1 cellular context compared by ENCODE assay signal in genomic region chr15:70099167-70099965, GRCh38.
TF ChIP-seq lines count a peak whose summit lies in the region.

No MANE protein-coding gene starts in this region.

TF ChIP-seq in HEK293, 187 proteins besides CTCF, POLR2A, EP300 and RAD21 (continued from another document and continues in another):
- TF ChIP-seq, protein P1, sequence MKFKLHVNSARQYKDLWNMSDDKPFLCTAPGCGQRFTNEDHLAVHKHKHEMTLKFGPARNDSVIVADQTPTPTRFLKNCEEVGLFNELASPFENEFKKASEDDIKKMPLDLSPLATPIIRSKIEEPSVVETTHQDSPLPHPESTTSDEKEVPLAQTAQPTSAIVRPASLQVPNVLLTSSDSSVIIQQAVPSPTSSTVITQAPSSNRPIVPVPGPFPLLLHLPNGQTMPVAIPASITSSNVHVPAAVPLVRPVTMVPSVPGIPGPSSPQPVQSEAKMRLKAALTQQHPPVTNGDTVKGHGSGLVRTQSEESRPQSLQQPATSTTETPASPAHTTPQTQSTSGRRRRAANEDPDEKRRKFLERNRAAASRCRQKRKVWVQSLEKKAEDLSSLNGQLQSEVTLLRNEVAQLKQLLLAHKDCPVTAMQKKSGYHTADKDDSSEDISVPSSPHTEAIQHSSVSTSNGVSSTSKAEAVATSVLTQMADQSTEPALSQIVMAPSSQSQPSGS (tag by site-specific recombination; IDR thresholded peaks at IDR 0.05; ENCODE audit: low read depth): peak; percentile 88
- TF ChIP-seq, protein P2, sequence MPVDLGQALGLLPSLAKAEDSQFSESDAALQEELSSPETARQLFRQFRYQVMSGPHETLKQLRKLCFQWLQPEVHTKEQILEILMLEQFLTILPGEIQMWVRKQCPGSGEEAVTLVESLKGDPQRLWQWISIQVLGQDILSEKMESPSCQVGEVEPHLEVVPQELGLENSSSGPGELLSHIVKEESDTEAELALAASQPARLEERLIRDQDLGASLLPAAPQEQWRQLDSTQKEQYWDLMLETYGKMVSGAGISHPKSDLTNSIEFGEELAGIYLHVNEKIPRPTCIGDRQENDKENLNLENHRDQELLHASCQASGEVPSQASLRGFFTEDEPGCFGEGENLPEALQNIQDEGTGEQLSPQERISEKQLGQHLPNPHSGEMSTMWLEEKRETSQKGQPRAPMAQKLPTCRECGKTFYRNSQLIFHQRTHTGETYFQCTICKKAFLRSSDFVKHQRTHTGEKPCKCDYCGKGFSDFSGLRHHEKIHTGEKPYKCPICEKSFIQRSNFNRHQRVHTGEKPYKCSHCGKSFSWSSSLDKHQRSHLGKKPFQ (tag by site-specific recombination; IDR thresholded peaks at IDR 0.05): no peak
- TF ChIP-seq, protein P3, sequence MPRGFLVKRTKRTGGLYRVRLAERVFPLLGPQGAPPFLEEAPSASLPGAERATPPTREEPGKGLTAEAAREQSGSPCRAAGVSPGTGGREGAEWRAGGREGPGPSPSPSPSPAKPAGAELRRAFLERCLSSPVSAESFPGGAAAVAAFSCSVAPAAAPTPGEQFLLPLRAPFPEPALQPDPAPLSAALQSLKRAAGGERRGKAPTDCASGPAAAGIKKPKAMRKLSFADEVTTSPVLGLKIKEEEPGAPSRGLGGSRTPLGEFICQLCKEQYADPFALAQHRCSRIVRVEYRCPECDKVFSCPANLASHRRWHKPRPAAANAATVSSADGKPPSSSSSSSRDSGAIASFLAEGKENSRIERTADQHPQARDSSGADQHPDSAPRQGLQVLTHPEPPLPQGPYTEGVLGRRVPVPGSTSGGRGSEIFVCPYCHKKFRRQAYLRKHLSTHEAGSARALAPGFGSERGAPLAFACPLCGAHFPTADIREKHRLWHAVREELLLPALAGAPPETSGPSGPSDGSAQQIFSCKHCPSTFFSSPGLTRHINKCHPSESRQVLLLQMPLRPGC (tag by site-specific recombination; IDR thresholded peaks at IDR 0.05): peak; percentile 23; the same call in 1 of the 2 replicates
- TF ChIP-seq ZNF843 (tag by site-specific recombination; IDR thresholded peaks at IDR 0.05) (0 out of 2 replicates have a peak, but pooled peaks have one; percentile 75), KLF7 (tag by site-specific recombination; IDR thresholded peaks at IDR 0.05; ENCODE audit: borderline replicate concordance) (peak; percentile 30; the same call in 1 of the 2 replicates), GLIS1 (tag by site-specific recombination; IDR thresholded peaks at IDR 0.05) (peak; percentile 93), ZNF157 (tag by site-specific recombination; IDR thresholded peaks at IDR 0.05) (no peak), ZSCAN30 (tag by site-specific recombination; IDR thresholded peaks at IDR 0.05) (peak; percentile 61), TCF7L2 (IDR thresholded peaks at IDR 0.05; ENCODE audit: borderline replicate concordance, low read depth, low read length) (peak; percentile 73; the same call in 1 of the 2 replicates), ZBTB17 (tag by site-specific recombination; IDR thresholded peaks at IDR 0.05) (peak; percentile 84), WT1 (tag by site-specific recombination; IDR thresholded peaks at IDR 0.05) (peak; percentile 83), OVOL3 (tag by site-specific recombination; IDR thresholded peaks at IDR 0.05) (0 out of 2 replicates have a peak, but pooled peaks have one; percentile 38), GLIS2 (tag by site-specific recombination; IDR thresholded peaks at IDR 0.05) (peak; percentile 70), ZFP37 (tag by site-specific recombination; IDR thresholded peaks at IDR 0.05) (peak; percentile 58; the same call in 1 of the 2 replicates), BCL11B (tag by site-specific recombination; IDR thresholded peaks at IDR 0.05; ENCODE audit: low read depth) (0 out of 2 replicates have a peak, but pooled peaks have one; percentile 16), AEBP2 (tag by site-specific recombination; IDR thresholded peaks at IDR 0.05; ENCODE audit: borderline replicate concordance) (no peak), HIC1 (tag by site-specific recombination; IDR thresholded peaks at IDR 0.05) (peak; percentile 64; the same call in 1 of the 2 replicates), PRDM10 (tag by site-specific recombination; IDR thresholded peaks at IDR 0.05) (peak; percentile 83), ZNF138 (tag by site-specific recombination; IDR thresholded peaks at IDR 0.05; ENCODE audit: borderline replicate concordance) (no peak), ZSCAN23 (tag by site-specific recombination; IDR thresholded peaks at IDR 0.05) (0 out of 2 replicates have a peak, but pooled peaks have one; percentile 33), ZNF10 (tag by site-specific recombination; IDR thresholded peaks at IDR 0.05) (peak; percentile 76; the same call in 1 of the 2 replicates), HOXA7 (CRISPR knock-in tag; IDR thresholded peaks at IDR 0.05; ENCODE audit: borderline replicate concordance) (no peak), IKZF3 (tag by site-specific recombination; IDR thresholded peaks at IDR 0.05) (peak; percentile 98), ZNF830 (tag by site-specific recombination; IDR thresholded peaks at IDR 0.05; ENCODE audit: low read depth) (no peak), ZNF658 (tag by site-specific recombination; IDR thresholded peaks at IDR 0.05) (no peak)
- TF ChIP-seq, protein P4, sequence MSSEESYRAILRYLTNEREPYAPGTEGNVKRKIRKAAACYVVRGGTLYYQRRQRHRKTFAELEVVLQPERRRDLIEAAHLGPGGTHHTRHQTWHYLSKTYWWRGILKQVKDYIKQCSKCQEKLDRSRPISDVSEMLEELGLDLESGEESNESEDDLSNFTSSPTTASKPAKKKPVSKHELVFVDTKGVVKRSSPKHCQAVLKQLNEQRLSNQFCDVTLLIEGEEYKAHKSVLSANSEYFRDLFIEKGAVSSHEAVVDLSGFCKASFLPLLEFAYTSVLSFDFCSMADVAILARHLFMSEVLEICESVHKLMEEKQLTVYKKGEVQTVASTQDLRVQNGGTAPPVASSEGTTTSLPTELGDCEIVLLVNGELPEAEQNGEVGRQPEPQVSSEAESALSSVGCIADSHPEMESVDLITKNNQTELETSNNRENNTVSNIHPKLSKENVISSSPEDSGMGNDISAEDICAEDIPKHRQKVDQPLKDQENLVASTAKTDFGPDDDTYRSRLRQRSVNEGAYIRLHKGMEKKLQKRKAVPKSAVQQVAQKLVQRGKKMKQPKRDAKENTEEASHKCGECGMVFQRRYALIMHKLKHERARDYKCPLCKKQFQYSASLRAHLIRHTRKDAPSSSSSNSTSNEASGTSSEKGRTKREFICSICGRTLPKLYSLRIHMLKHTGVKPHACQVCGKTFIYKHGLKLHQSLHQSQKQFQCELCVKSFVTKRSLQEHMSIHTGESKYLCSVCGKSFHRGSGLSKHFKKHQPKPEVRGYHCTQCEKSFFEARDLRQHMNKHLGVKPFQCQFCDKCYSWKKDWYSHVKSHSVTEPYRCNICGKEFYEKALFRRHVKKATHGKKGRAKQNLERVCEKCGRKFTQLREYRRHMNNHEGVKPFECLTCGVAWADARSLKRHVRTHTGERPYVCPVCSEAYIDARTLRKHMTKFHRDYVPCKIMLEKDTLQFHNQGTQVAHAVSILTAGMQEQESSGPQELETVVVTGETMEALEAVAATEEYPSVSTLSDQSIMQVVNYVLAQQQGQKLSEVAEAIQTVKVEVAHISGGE (tag by site-specific recombination; conservative IDR thresholded peaks at IDR 0.05; ENCODE audit: low read depth): peak; percentile 29; the same call in 1 of the 2 replicates
- TF ChIP-seq, protein P5, sequence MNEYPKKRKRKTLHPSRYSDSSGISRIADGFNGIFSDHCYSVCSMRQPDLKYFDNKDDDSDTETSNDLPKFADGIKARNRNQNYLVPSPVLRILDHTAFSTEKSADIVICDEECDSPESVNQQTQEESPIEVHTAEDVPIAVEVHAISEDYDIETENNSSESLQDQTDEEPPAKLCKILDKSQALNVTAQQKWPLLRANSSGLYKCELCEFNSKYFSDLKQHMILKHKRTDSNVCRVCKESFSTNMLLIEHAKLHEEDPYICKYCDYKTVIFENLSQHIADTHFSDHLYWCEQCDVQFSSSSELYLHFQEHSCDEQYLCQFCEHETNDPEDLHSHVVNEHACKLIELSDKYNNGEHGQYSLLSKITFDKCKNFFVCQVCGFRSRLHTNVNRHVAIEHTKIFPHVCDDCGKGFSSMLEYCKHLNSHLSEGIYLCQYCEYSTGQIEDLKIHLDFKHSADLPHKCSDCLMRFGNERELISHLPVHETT (tag by site-specific recombination; IDR thresholded peaks at IDR 0.05): no peak; the same call in 1 of the 2 replicates
- TF ChIP-seq, protein P6, sequence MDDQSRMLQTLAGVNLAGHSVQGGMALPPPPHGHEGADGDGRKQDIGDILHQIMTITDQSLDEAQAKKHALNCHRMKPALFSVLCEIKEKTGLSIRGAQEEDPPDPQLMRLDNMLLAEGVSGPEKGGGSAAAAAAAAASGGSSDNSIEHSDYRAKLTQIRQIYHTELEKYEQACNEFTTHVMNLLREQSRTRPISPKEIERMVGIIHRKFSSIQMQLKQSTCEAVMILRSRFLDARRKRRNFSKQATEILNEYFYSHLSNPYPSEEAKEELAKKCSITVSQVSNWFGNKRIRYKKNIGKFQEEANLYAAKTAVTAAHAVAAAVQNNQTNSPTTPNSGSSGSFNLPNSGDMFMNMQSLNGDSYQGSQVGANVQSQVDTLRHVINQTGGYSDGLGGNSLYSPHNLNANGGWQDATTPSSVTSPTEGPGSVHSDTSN (CRISPR knock-in tag; IDR thresholded peaks at IDR 0.05): peak; percentile 100
- TF ChIP-seq, protein P7, sequence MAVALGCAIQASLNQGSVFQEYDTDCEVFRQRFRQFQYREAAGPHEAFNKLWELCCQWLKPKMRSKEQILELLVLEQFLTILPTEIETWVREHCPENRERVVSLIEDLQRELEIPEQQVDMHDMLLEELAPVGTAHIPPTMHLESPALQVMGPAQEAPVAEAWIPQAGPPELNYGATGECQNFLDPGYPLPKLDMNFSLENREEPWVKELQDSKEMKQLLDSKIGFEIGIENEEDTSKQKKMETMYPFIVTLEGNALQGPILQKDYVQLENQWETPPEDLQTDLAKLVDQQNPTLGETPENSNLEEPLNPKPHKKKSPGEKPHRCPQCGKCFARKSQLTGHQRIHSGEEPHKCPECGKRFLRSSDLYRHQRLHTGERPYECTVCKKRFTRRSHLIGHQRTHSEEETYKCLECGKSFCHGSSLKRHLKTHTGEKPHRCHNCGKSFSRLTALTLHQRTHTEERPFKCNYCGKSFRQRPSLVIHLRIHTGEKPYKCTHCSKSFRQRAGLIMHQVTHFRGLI (tag by site-specific recombination; IDR thresholded peaks at IDR 0.05): peak; percentile 28; the same call in 1 of the 2 replicates
